ENCODE assay signal across 1 cellular context in genomic region chr1:160074865-160075264, GRCh38.
TF ChIP-seq lines count a peak whose summit lies in the region.

No MANE protein-coding gene starts in this region.

TF ChIP-seq in HepG2, 621 proteins besides CTCF, POLR2A, EP300 and RAD21 (continues in another document):
- TF ChIP-seq, protein P1, sequence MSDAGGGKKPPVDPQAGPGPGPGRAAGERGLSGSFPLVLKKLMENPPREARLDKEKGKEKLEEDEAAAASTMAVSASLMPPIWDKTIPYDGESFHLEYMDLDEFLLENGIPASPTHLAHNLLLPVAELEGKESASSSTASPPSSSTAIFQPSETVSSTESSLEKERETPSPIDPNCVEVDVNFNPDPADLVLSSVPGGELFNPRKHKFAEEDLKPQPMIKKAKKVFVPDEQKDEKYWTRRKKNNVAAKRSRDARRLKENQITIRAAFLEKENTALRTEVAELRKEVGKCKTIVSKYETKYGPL (CRISPR knock-in tag; IDR thresholded peaks at IDR 0.05), result no peak
- peak; percentile 73 for TF ChIP-seq BCL6 (CRISPR knock-in tag; IDR thresholded peaks at IDR 0.05)
- no peak for TF ChIP-seq NRL (CRISPR knock-in tag; IDR thresholded peaks at IDR 0.05; ENCODE audit: borderline replicate concordance)
- 0 out of 2 replicates have a peak, but pooled peaks have one; percentile 17 for TF ChIP-seq ZNF629 (CRISPR knock-in tag; conservative IDR thresholded peaks at IDR 0.05)
- TF ChIP-seq, protein P2, sequence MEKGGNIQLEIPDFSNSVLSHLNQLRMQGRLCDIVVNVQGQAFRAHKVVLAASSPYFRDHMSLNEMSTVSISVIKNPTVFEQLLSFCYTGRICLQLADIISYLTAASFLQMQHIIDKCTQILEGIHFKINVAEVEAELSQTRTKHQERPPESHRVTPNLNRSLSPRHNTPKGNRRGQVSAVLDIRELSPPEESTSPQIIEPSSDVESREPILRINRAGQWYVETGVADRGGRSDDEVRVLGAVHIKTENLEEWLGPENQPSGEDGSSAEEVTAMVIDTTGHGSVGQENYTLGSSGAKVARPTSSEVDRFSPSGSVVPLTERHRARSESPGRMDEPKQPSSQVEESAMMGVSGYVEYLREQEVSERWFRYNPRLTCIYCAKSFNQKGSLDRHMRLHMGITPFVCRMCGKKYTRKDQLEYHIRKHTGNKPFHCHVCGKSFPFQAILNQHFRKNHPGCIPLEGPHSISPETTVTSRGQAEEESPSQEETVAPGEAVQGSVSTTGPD (CRISPR knock-in tag; IDR thresholded peaks at IDR 0.05), result no peak
- peak; percentile 29; the same call in 1 of the 2 replicates for TF ChIP-seq HNF4G (IDR thresholded peaks at IDR 0.05; ENCODE audit: borderline replicate concordance, low read depth, low read length)
- no peak for TF ChIP-seq HNF4G (CRISPR knock-in tag; IDR thresholded peaks at IDR 0.05; ENCODE audit: borderline replicate concordance, low read depth)
- no peak for TF ChIP-seq ZNF619 (CRISPR knock-in tag; IDR thresholded peaks at IDR 0.05)
- peak; percentile 14; the same call in 1 of the 2 replicates for TF ChIP-seq ZNF362 (CRISPR knock-in tag; IDR thresholded peaks at IDR 0.05; ENCODE audit: borderline replicate concordance)
- peak; percentile 75 for TF ChIP-seq NCOA2 (CRISPR knock-in tag; IDR thresholded peaks at IDR 0.05)
- TF ChIP-seq, protein P3, sequence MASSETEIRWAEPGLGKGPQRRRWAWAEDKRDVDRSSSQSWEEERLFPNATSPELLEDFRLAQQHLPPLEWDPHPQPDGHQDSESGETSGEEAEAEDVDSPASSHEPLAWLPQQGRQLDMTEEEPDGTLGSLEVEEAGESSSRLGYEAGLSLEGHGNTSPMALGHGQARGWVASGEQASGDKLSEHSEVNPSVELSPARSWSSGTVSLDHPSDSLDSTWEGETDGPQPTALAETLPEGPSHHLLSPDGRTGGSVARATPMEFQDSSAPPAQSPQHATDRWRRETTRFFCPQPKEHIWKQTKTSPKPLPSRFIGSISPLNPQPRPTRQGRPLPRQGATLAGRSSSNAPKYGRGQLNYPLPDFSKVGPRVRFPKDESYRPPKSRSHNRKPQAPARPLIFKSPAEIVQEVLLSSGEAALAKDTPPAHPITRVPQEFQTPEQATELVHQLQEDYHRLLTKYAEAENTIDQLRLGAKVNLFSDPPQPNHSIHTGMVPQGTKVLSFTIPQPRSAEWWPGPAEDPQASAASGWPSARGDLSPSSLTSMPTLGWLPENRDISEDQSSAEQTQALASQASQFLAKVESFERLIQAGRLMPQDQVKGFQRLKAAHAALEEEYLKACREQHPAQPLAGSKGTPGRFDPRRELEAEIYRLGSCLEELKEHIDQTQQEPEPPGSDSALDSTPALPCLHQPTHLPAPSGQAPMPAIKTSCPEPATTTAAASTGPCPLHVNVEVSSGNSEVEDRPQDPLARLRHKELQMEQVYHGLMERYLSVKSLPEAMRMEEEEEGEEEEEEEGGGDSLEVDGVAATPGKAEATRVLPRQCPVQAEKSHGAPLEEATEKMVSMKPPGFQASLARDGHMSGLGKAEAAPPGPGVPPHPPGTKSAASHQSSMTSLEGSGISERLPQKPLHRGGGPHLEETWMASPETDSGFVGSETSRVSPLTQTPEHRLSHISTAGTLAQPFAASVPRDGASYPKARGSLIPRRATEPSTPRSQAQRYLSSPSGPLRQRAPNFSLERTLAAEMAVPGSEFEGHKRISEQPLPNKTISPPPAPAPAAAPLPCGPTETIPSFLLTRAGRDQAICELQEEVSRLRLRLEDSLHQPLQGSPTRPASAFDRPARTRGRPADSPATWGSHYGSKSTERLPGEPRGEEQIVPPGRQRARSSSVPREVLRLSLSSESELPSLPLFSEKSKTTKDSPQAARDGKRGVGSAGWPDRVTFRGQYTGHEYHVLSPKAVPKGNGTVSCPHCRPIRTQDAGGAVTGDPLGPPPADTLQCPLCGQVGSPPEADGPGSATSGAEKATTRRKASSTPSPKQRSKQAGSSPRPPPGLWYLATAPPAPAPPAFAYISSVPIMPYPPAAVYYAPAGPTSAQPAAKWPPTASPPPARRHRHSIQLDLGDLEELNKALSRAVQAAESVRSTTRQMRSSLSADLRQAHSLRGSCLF (CRISPR knock-in tag; IDR thresholded peaks at IDR 0.05; ENCODE audit: borderline replicate concordance), result no peak
- no peak for TF ChIP-seq TSC22D2 (CRISPR knock-in tag; IDR thresholded peaks at IDR 0.05; ENCODE audit: borderline replicate concordance)
- TF ChIP-seq MED1 (CRISPR knock-in tag; IDR thresholded peaks at IDR 0.05), result 0 out of 2 replicates have a peak, but pooled peaks have one; percentile 19
- no peak for TF ChIP-seq SSRP1 (CRISPR knock-in tag; IDR thresholded peaks at IDR 0.05)
- no peak for TF ChIP-seq ZNF784 (CRISPR knock-in tag; IDR thresholded peaks at IDR 0.05; ENCODE audit: borderline replicate concordance)
- no peak for TF ChIP-seq CREB1 (IDR thresholded peaks at IDR 0.05)
- TF ChIP-seq CREB1 (CRISPR knock-in tag; IDR thresholded peaks at IDR 0.05), result no peak
- TF ChIP-seq, protein P4, sequence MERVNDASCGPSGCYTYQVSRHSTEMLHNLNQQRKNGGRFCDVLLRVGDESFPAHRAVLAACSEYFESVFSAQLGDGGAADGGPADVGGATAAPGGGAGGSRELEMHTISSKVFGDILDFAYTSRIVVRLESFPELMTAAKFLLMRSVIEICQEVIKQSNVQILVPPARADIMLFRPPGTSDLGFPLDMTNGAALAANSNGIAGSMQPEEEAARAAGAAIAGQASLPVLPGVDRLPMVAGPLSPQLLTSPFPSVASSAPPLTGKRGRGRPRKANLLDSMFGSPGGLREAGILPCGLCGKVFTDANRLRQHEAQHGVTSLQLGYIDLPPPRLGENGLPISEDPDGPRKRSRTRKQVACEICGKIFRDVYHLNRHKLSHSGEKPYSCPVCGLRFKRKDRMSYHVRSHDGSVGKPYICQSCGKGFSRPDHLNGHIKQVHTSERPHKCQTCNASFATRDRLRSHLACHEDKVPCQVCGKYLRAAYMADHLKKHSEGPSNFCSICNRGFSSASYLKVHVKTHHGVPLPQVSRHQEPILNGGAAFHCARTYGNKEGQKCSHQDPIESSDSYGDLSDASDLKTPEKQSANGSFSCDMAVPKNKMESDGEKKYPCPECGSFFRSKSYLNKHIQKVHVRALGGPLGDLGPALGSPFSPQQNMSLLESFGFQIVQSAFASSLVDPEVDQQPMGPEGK (CRISPR knock-in tag; IDR thresholded peaks at IDR 0.05), result 0 out of 2 replicates have a peak, but pooled peaks have one; percentile 8
- TF ChIP-seq KDM4B (CRISPR knock-in tag; IDR thresholded peaks at IDR 0.05), result no peak
- no peak for TF ChIP-seq NFYB (CRISPR knock-in tag; IDR thresholded peaks at IDR 0.05)
- TF ChIP-seq ZNF772 (CRISPR knock-in tag; IDR thresholded peaks at IDR 0.05), result no peak
- TF ChIP-seq ZBTB42 (CRISPR knock-in tag; IDR thresholded peaks at IDR 0.05), result no peak
- no peak for TF ChIP-seq STAG1 (CRISPR knock-in tag; IDR thresholded peaks at IDR 0.05)
- no peak for TF ChIP-seq MYNN (CRISPR knock-in tag; IDR thresholded peaks at IDR 0.05; ENCODE audit: low read depth)
- no peak for TF ChIP-seq ZNF720 (CRISPR knock-in tag; IDR thresholded peaks at IDR 0.05)
- TF ChIP-seq NONO (IDR thresholded peaks at IDR 0.05), result no peak
- no peak for TF ChIP-seq NONO (CRISPR knock-in tag; conservative IDR thresholded peaks at IDR 0.05)
- TF ChIP-seq MAFF (IDR thresholded peaks at IDR 0.05; ENCODE audit: low read depth, low read length), result no peak
- TF ChIP-seq CHCHD3 (CRISPR knock-in tag; IDR thresholded peaks at IDR 0.05), result no peak
- TF ChIP-seq ARHGAP35 (CRISPR knock-in tag; IDR thresholded peaks at IDR 0.05; ENCODE audit: borderline replicate concordance), result no peak
- 0 out of 2 replicates have a peak, but pooled peaks have one; percentile 11 for TF ChIP-seq ARID5B (CRISPR knock-in tag; IDR thresholded peaks at IDR 0.05)
- TF ChIP-seq, protein P5, sequence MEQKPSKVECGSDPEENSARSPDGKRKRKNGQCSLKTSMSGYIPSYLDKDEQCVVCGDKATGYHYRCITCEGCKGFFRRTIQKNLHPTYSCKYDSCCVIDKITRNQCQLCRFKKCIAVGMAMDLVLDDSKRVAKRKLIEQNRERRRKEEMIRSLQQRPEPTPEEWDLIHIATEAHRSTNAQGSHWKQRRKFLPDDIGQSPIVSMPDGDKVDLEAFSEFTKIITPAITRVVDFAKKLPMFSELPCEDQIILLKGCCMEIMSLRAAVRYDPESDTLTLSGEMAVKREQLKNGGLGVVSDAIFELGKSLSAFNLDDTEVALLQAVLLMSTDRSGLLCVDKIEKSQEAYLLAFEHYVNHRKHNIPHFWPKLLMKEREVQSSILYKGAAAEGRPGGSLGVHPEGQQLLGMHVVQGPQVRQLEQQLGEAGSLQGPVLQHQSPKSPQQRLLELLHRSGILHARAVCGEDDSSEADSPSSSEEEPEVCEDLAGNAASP (CRISPR knock-in tag; IDR thresholded peaks at IDR 0.05; ENCODE audit: borderline replicate concordance), result 0 out of 2 replicates have a peak, but pooled peaks have one; percentile 34
- no peak for TF ChIP-seq HNRNPK (IDR thresholded peaks at IDR 0.05; ENCODE audit: low read depth, low read length, poor library complexity, severe bottlenecking)
- TF ChIP-seq MIER3 (CRISPR knock-in tag; IDR thresholded peaks at IDR 0.05; ENCODE audit: borderline replicate concordance), result no peak
- peak; percentile 30; the same call in 1 of the 2 replicates for TF ChIP-seq TCF7 (IDR thresholded peaks at IDR 0.05; ENCODE audit: low read depth)
- no peak for TF ChIP-seq ZBTB8A (CRISPR knock-in tag; IDR thresholded peaks at IDR 0.05; ENCODE audit: borderline replicate concordance, low read depth)
- TF ChIP-seq KLF16 (CRISPR knock-in tag; IDR thresholded peaks at IDR 0.05), result no peak
- TF ChIP-seq SOX13 (IDR thresholded peaks at IDR 0.05), result no peak
- peak in 1 of 2 experiments; percentile 75; a peak in 2 of 4 replicates for TF ChIP-seq SOX13 (CRISPR knock-in tag; conservative IDR thresholded peaks at IDR 0.05 in 1 of 2, IDR thresholded peaks at IDR 0.05 in 1 of 2)
- TF ChIP-seq ZNF841 (CRISPR knock-in tag; IDR thresholded peaks at IDR 0.05; ENCODE audit: borderline replicate concordance), result no peak
- no peak for TF ChIP-seq CHD4 (IDR thresholded peaks at IDR 0.05; ENCODE audit: borderline replicate concordance, low read length)
- TF ChIP-seq, protein P6, sequence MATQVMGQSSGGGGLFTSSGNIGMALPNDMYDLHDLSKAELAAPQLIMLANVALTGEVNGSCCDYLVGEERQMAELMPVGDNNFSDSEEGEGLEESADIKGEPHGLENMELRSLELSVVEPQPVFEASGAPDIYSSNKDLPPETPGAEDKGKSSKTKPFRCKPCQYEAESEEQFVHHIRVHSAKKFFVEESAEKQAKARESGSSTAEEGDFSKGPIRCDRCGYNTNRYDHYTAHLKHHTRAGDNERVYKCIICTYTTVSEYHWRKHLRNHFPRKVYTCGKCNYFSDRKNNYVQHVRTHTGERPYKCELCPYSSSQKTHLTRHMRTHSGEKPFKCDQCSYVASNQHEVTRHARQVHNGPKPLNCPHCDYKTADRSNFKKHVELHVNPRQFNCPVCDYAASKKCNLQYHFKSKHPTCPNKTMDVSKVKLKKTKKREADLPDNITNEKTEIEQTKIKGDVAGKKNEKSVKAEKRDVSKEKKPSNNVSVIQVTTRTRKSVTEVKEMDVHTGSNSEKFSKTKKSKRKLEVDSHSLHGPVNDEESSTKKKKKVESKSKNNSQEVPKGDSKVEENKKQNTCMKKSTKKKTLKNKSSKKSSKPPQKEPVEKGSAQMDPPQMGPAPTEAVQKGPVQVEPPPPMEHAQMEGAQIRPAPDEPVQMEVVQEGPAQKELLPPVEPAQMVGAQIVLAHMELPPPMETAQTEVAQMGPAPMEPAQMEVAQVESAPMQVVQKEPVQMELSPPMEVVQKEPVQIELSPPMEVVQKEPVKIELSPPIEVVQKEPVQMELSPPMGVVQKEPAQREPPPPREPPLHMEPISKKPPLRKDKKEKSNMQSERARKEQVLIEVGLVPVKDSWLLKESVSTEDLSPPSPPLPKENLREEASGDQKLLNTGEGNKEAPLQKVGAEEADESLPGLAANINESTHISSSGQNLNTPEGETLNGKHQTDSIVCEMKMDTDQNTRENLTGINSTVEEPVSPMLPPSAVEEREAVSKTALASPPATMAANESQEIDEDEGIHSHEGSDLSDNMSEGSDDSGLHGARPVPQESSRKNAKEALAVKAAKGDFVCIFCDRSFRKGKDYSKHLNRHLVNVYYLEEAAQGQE (IDR thresholded peaks at IDR 0.05; ENCODE audit: borderline replicate concordance in 1 of 2, low read depth in 1 of 2, low read length in 2 of 2), result no peak
